In genomic region chr17:7014261-7014994, GRCh38 we compare ENCODE assay signal across 1 cellular context.
TF ChIP-seq lines count a peak whose summit lies in the region.

No MANE protein-coding gene starts in this region.

TF ChIP-seq in GM12878, 131 proteins besides CTCF, POLR2A, EP300 and RAD21 (continued from another document and continues in another):
- TF ChIP-seq BCLAF1 (IDR thresholded peaks at IDR 0.05) (no peak), E4F1 (IDR thresholded peaks at IDR 0.05; ENCODE audit: borderline replicate concordance, partially characterized antibody) (peak; percentile 25), POLR2AphosphoS5 (IDR thresholded peaks at IDR 0.05; ENCODE audit: low read length) (peak; percentile 95), HDGF (IDR thresholded peaks at IDR 0.05) (peak; percentile 90; the same call in 1 of the 2 replicates), SMAD5 (IDR thresholded peaks at IDR 0.05; ENCODE audit: low read depth) (peak; percentile 95), ELK1 (IDR thresholded peaks at IDR 0.05; ENCODE audit: low read depth, low read length) (0 out of 2 replicates have a peak, but pooled peaks have one; percentile 1), CREB1 (IDR thresholded peaks at IDR 0.05; ENCODE audit: low read depth) (peak; percentile 94), TCF12 (IDR thresholded peaks at IDR 0.05; ENCODE audit: low read depth, low read length) (0 out of 2 replicates have a peak, but pooled peaks have one; percentile 22), ZBTB40 (IDR thresholded peaks at IDR 0.05; ENCODE audit: borderline replicate concordance) (peak; percentile 88), BACH1 (IDR thresholded peaks at IDR 0.05; ENCODE audit: borderline replicate concordance) (peak; percentile 100), ZNF24 (IDR thresholded peaks at IDR 0.05) (no peak), RAD51 (IDR thresholded peaks at IDR 0.05) (no peak), CUX1 (IDR thresholded peaks at IDR 0.05; ENCODE audit: insufficient replicate concordance, low read depth, low read length) (no peak), FOXM1 (IDR thresholded peaks at IDR 0.05; ENCODE audit: low read depth, low read length) (no peak; the same call in 1 of the 2 replicates), NRF1 (conservative IDR thresholded peaks at IDR 0.05; ENCODE audit: low read depth, low read length) (0 out of 2 replicates have a peak, but pooled peaks have one; percentile 26), CBX5 (IDR thresholded peaks at IDR 0.05; ENCODE audit: low read depth) (no peak), MYB (IDR thresholded peaks at IDR 0.05; ENCODE audit: borderline replicate concordance, low read depth, low read length) (no peak), NKRF (conservative IDR thresholded peaks at IDR 0.05) (peak; percentile 47; the same call in 1 of the 2 replicates), WRNIP1 (IDR thresholded peaks at IDR 0.05; ENCODE audit: borderline replicate concordance, low read depth, low read length) (no peak), MTA3 (IDR thresholded peaks at IDR 0.05; ENCODE audit: borderline replicate concordance, low read length) (no peak), IKZF2 (IDR thresholded peaks at IDR 0.05) (peak in 1 of 2 experiments; percentile 27; a peak in 1 of 4 replicates), SMC3 (IDR thresholded peaks at IDR 0.05; ENCODE audit: borderline replicate concordance, low read length) (no peak), ATF3 (IDR thresholded peaks at IDR 0.05; ENCODE audit: borderline replicate concordance, extremely low read depth, low read depth, low read length) (no peak), SMARCA5 (IDR thresholded peaks at IDR 0.05) (peak; percentile 64; the same call in 1 of the 2 replicates), IRF3 (IDR thresholded peaks at IDR 0.05) (no peak), USF1 (IDR thresholded peaks at IDR 0.05; ENCODE audit: borderline replicate concordance, extremely low read length, insufficient read depth, low read depth, low read length) (no peak), MYC (IDR thresholded peaks at IDR 0.05; ENCODE audit: insufficient read depth, insufficient read length, insufficient replicate concordance, low read length, severe bottlenecking) (no peak), RELA (IDR thresholded peaks at IDR 0.05; ENCODE audit: borderline replicate concordance, partially characterized antibody) (peak; percentile 69), SIN3A (IDR thresholded peaks at IDR 0.05; ENCODE audit: low read depth, low read length) (peak; percentile 67; the same call in 1 of the 2 replicates), BCL3 (IDR thresholded peaks at IDR 0.05; ENCODE audit: borderline replicate concordance, insufficient read depth, low read depth, low read length, poor library complexity, severe bottlenecking) (peak; percentile 53), ZNF384 (IDR thresholded peaks at IDR 0.05; ENCODE audit: borderline replicate concordance, low read depth, low read length) (no peak), YBX1 (IDR thresholded peaks at IDR 0.05) (no peak), CHD4 (IDR thresholded peaks at IDR 0.05) (no peak), TARDBP (IDR thresholded peaks at IDR 0.05; ENCODE audit: borderline replicate concordance) (0 out of 2 replicates have a peak, but pooled peaks have one; percentile 13), SUZ12 (IDR thresholded peaks at IDR 0.05; ENCODE audit: unreplicated experiment) (no peak), HDAC6 (IDR thresholded peaks at IDR 0.05; ENCODE audit: unreplicated experiment) (no peak)
